12 cellular contexts compared by ENCODE assay signal in genomic region chr17:14196337-14196997, GRCh38. TPM values are rescaled to one million over a fixed set of nuclear protein-coding genes. Genes with fewer than 3 reads are reported as not detected.
DNase-seq lines count a peak whose midpoint lies in the region; ATAC-seq and TF ChIP-seq lines count a peak whose summit lies in the region.
"Had no signal": no experiment of that assay in that cellular context is flagged by ENCODE, and none has a peak within 500 bp of the region (broad histone marks: within the 10 kb centered on the region; RNA-seq: fewer than 3 reads in every experiment).

No MANE protein-coding gene starts in this region.

- H3K36me3 Mint-ChIP-seq in activated T-cell treated with anti-CD3 and anti-CD28 coated beads, Interleukin-2, amount 50 U/mL, for 4 hours (ENCODE audit: insufficient read depth), result peaks cover 14% of the 10 kb centered on the region
- H3K36me3 Mint-ChIP-seq in chondrocyte (ENCODE audit: low read depth), result peaks cover 10% of the 10 kb centered on the region

- ATAC-seq in activated T-cell treated with anti-CD3 and anti-CD28 coated beads, Interleukin-2, amount 50 U/mL, for 4 hours, result no peak
- no peak for ATAC-seq in GM21619 (IDR thresholded peaks at IDR 0.05; ENCODE audit: unreplicated experiment)

- H3K4me3 ChIP-seq in NB4 (ENCODE audit: low read depth, low read length), result no peak overlapping the region
- no peak overlapping the region for H3K4me3 ChIP-seq in thymus (ENCODE audit: low read length)
- H3K4me3 ChIP-seq in MG63, result no peak overlapping the region

- peak overlapping the region; percentile 34 for H3K4me3 Mint-ChIP-seq in activated T-cell treated with anti-CD3 and anti-CD28 coated beads, Interleukin-2, amount 50 U/mL, for 4 hours
- H3K4me3 Mint-ChIP-seq in chondrocyte (ENCODE audit: unreplicated experiment), result no peak overlapping the region

- no peaks in the 10 kb centered on the region for H3K36me3 ChIP-seq in thymus (ENCODE audit: control insufficient read depth, insufficient read depth)
- H3K36me3 ChIP-seq in MG63, result no peaks in the 10 kb centered on the region

- DNase-seq in activated T-cell treated with anti-CD3 and anti-CD28 coated beads, Interleukin-2, amount 50 U/mL, for 4 hours, result no peak
- DNase-seq in activated T-cell treated with anti-CD3 and anti-CD28 coated beads, Interleukin-2, amount 50 U/mL, for 48 hours, result no peak
- DNase-seq in NB4 (ENCODE audit: low read depth), result peak; percentile 35
- DNase-seq in chondrocyte (ENCODE audit: low spot score), result no peak
- no peak for DNase-seq in NCI-H2196 (lab: John Stamatoyannopoulos, UW; ENCODE audit: unreplicated experiment)
- no peak for DNase-seq in MG63
- DNase-seq: NCI-H187 treated with DMSO at 0.1 percent for 48 hours, SIG-M5 had no signal

- no peak for TF ChIP-seq POLR2A in NB4 (IDR thresholded peaks at IDR 0.05; ENCODE audit: extremely low read depth, insufficient read length)

- no peaks in the 10 kb centered on the region for H3K9me3 Mint-ChIP-seq in activated T-cell treated with anti-CD3 and anti-CD28 coated beads, Interleukin-2, amount 50 U/mL, for 4 hours
- no peaks in the 10 kb centered on the region for H3K9me3 Mint-ChIP-seq in chondrocyte (ENCODE audit: low read depth)

- H3K4me1 ChIP-seq in thymus (ENCODE audit: control insufficient read depth, insufficient read depth, low read length), result peaks cover 34% of the 10 kb centered on the region

- WGBS in thymus, result 52% methylated on average over 4 of the region's 4 CpGs

- H3K27me3 Mint-ChIP-seq in activated T-cell treated with anti-CD3 and anti-CD28 coated beads, Interleukin-2, amount 50 U/mL, for 4 hours (ENCODE audit: low read depth), result no peaks in the 10 kb centered on the region
- no peaks in the 10 kb centered on the region for H3K27me3 Mint-ChIP-seq in chondrocyte (ENCODE audit: low read depth)

- H3K27ac Mint-ChIP-seq in chondrocyte (ENCODE audit: unreplicated experiment), result no peak overlapping the region

- H3K4me1 Mint-ChIP-seq in activated T-cell treated with anti-CD3 and anti-CD28 coated beads, Interleukin-2, amount 50 U/mL, for 4 hours (ENCODE audit: low read depth), result peaks cover 85% of the 10 kb centered on the region
- no peaks in the 10 kb centered on the region for H3K4me1 Mint-ChIP-seq in chondrocyte (ENCODE audit: low read depth)

- H3K27me3 ChIP-seq in thymus (ENCODE audit: control insufficient read depth, insufficient read depth) (no peaks in the 10 kb centered on the region), MG63 (no peaks in the 10 kb centered on the region)

- TF ChIP-seq CTCF in NB4 (IDR thresholded peaks at IDR 0.05; ENCODE audit: low read depth, low read length) (peak; percentile 23), chondrocyte (IDR thresholded peaks at IDR 0.05) (peak; percentile 23)

- peak overlapping the region; percentile 76 for H3K27ac ChIP-seq in thymus (ENCODE audit: low read depth)

- H3K9me3 ChIP-seq in thymus (ENCODE audit: control insufficient read depth), result no peaks in the 10 kb centered on the region
- no peaks in the 10 kb centered on the region for H3K9me3 ChIP-seq in MG63

RNA-seq across cellular contexts. Expression of gene CDRT15, which starts 40.2 kb away (rescaled TPM):
- total RNA-seq in activated T-cell treated with anti-CD3 and anti-CD28 coated beads, Interleukin-2, amount 50 U/mL, for 4 hours, result not detected
- total RNA-seq in chondrocyte, result not detected in 3 replicates
- 0.09 TPM for polyA plus RNA-seq in thymus
- not detected in 2 replicates for total RNA-seq in MG63 (2014; rRNA removed; shearing (Covaris generic); ENCODE audit: low replicate concordance)
- total RNA-seq: glomerular endothelial cell had no signal
- polyA plus RNA-seq: adipose tissue had no signal
